8 cellular contexts compared by ENCODE assay signal in genomic region chr13:100673376-100673830, GRCh38. TPM values are rescaled to one million over a fixed set of nuclear protein-coding genes. Genes with fewer than 3 reads are reported as not detected.
DNase-seq lines count a peak whose midpoint lies in the region; TF ChIP-seq lines count a peak whose summit lies in the region.

No MANE protein-coding gene starts in this region.

- CTCF ChIA-PET in SK-N-SH (lab: Yijun Ruan, JAX) = no interaction called here

- no peaks in the 10 kb centered on the region for H3K27me3 ChIP-seq in SK-N-SH (ENCODE audit: insufficient read depth)

- no peak for TF ChIP-seq RAD21 in SK-N-SH (IDR thresholded peaks at IDR 0.05; ENCODE audit: low read length)

- no peak for TF ChIP-seq EP300 in SK-N-SH (IDR thresholded peaks at IDR 0.05; ENCODE audit: borderline replicate concordance in 1 of 2, low read depth in 1 of 2, low read length in 1 of 2)

- H3K4me3 Mint-ChIP-seq in progenitor cell of endocrine pancreas (ENCODE audit: low read depth) = peak overlapping the region; percentile 97

- no peaks in the 10 kb centered on the region; the same call in 1 of the 2 replicates for H4K20me1 ChIP-seq in SK-N-SH (ENCODE audit: insufficient read depth)

- no peak overlapping the region for H2AFZ ChIP-seq in SK-N-SH (ENCODE audit: low read depth)

- peak overlapping the region; percentile 74 to 88 for H3K4me3 ChIP-seq in SK-N-SH (ENCODE audit: low read depth in 2 of 2, low read length in 1 of 2)
- peak overlapping the region; percentile 73 for H3K4me3 ChIP-seq in fibroblast of the aortic adventitia (ENCODE audit: low read depth, low read length)

- peaks cover 41% of the 10 kb centered on the region; the same call in 1 of the 2 replicates for H3K79me2 ChIP-seq in SK-N-SH (ENCODE audit: insufficient read depth)

- peak overlapping the region; percentile 29 to 87; a peak in 3 of 4 replicates for H3K27ac ChIP-seq in SK-N-SH (ENCODE audit: low read depth in 2 of 2, low read length in 1 of 2)

- H3K4me2 ChIP-seq in SK-N-SH = peak overlapping the region; percentile 98

- H3K4me1 ChIP-seq in SK-N-SH (ENCODE audit: control insufficient read depth in 1 of 2, insufficient read depth in 2 of 2, low read depth in 1 of 2, low read length in 1 of 2) = peaks cover 11 to 15% of the 10 kb centered on the region in 2 experiments; a peak in 3 of 4 replicates

- H3K9me3 Mint-ChIP-seq in progenitor cell of endocrine pancreas (ENCODE audit: low read depth) = no peaks in the 10 kb centered on the region

- 27% methylated on average over 9 of the region's 13 CpGs for WGBS in SK-N-SH (ENCODE audit: low lambda C conversion rate)

- POLR2A ChIA-PET in SK-N-SH (lab: Yijun Ruan, JAX) = no interaction called here

- peaks cover 9% of the 10 kb centered on the region for H3K27me3 Mint-ChIP-seq in progenitor cell of endocrine pancreas

- H3K27ac Mint-ChIP-seq in progenitor cell of endocrine pancreas = peak overlapping the region; percentile 98

- TF ChIP-seq CTCF in SK-N-SH (IDR thresholded peaks at IDR 0.05) (no peak), fibroblast of the aortic adventitia (IDR thresholded peaks at IDR 0.05; ENCODE audit: insufficient read depth, low read length) (no peak), progenitor cell of endocrine pancreas (IDR thresholded peaks at IDR 0.05; ENCODE audit: unreplicated experiment) (no peak)

- peaks cover 23% of the 10 kb centered on the region for H3K4me1 Mint-ChIP-seq in progenitor cell of endocrine pancreas (ENCODE audit: low read depth)

- H3F3A ChIP-seq in SK-N-SH (replicated peaks; ENCODE audit: insufficient read depth) = no peaks in the 10 kb centered on the region

- peaks cover 9% of the 10 kb centered on the region for H3K36me3 Mint-ChIP-seq in progenitor cell of endocrine pancreas (ENCODE audit: insufficient read depth)

- H3K9me3 ChIP-seq in SK-N-SH = no peaks in the 10 kb centered on the region

- no peaks in the 10 kb centered on the region for H3K9me2 ChIP-seq in SK-N-SH

- peak overlapping the region; percentile 52; the same call in 1 of the 2 replicates for H3K9ac ChIP-seq in SK-N-SH

- H3K36me3 ChIP-seq in SK-N-SH (replicated peaks in 1 of 2; ENCODE audit: control insufficient read depth in 1 of 2, insufficient read depth in 2 of 2, low read length in 1 of 2) = peaks cover 0 to 11% of the 10 kb centered on the region in 2 experiments

- DNase-seq in NCI-H526 treated with DMSO at 0.1 percent for 48 hours (lab: John Stamatoyannopoulos, UW) (peak; percentile 20), NCI-H526 (lab: John Stamatoyannopoulos, UW) (no peak), SK-N-SH (peak; percentile 62), fibroblast of the aortic adventitia (ENCODE audit: low read depth) (no peak), progenitor cell of endocrine pancreas (ENCODE audit: low spot score, unreplicated experiment) (peak; percentile 14), HuH-7 (ENCODE audit: low spot score) (no peak), NK-92 (lab: John Stamatoyannopoulos, UW; ENCODE audit: unreplicated experiment) (no peak)
- DNase-seq in stimulated activated CD4-positive, alpha-beta T cell treated with anti-CD3 and anti-CD28 coated beads, Interleukin-4, amount 100 ng/mL, for 24 hours = no peak

TF ChIP-seq in SK-N-SH, 30 proteins besides CTCF, POLR2A, EP300 and RAD21:
- TF ChIP-seq TAF1 (IDR thresholded peaks at IDR 0.05; ENCODE audit: borderline replicate concordance, low read depth, low read length) = no peak
- no peak for TF ChIP-seq FOXJ3 (CRISPR knock-in tag; IDR thresholded peaks at IDR 0.05)
- TF ChIP-seq GATA2 (CRISPR knock-in tag; IDR thresholded peaks at IDR 0.05) = no peak; the same call in 1 of the 2 replicates
- TF ChIP-seq TCF12 (IDR thresholded peaks at IDR 0.05) = no peak

RNA-seq across cellular contexts. Expression of gene TMTC4, which starts 1.2 kb away (rescaled TPM):
- 22.3 and 24.4 TPM in 2 replicates for polyA plus RNA-seq in SK-N-SH (2012; rRNA removed)
- polyA plus RNA-seq in SK-N-SH (2012; cell fraction: cytosol; rRNA removed) = 15.4 and 18.8 TPM in 2 replicates
- polyA plus RNA-seq in SK-N-SH (2012; cell fraction: nucleus; rRNA removed) = 45.5 and 55.7 TPM in 2 replicates
- total RNA-seq in fibroblast of the aortic adventitia (ENCODE audit: low replicate concordance) = 19.5 and 23.3 TPM in 2 replicates
- total RNA-seq in progenitor cell of endocrine pancreas = 52.6 and 52.7 TPM in 2 replicates

Comparison
In these comparisons a context has a peak if more than half of its experiments do, and no peak if none do; other contexts are left out.
1. DNase-seq: peak in NCI-H526 treated with DMSO at 0.1 percent for 48 hours (single experiment), SK-N-SH (single experiment) and progenitor cell of endocrine pancreas (single experiment); none in NCI-H526 (0 of 2), fibroblast of the aortic adventitia (single experiment), HuH-7 (single experiment), NK-92 (single experiment) and stimulated activated CD4-positive, alpha-beta T cell treated with anti-CD3 and anti-CD28 coated beads, Interleukin-4, amount 100 ng/mL, for 24 hours (single experiment).